In genomic region chr9:1879501-1879900, GRCh38 we compare ENCODE assay signal across 12 cellular contexts.
DNase-seq lines count a peak whose midpoint lies in the region; ATAC-seq, FAIRE-seq and TF ChIP-seq lines count a peak whose summit lies in the region.
"Had no signal": no experiment of that assay in that cellular context is flagged by ENCODE, and none has a peak within 500 bp of the region (broad histone marks: within the 10 kb centered on the region; RNA-seq: fewer than 3 reads in every experiment).

No MANE protein-coding gene starts in this region.

- H3K4me3 ChIP-seq in lower leg skin (ENCODE audit: low read depth, poor library complexity, severe bottlenecking): no peak overlapping the region
- H3K4me3 ChIP-seq: A549, left ventricle myocardium inferior had no signal

- POLR2A ChIA-PET in activated CD8-positive, alpha-beta T cell treated with anti-CD3 and anti-CD28 coated beads for 36 hours (lab: Charles Lee): interaction anchor here (0.6 to 1.0 kb wide), 2 partner anchors 44 to 133 kb away, joined by 3 to 5 read pairs; no protein-coding TSS in a partner anchor
- POLR2A ChIA-PET in activated CD8-positive, alpha-beta T cell treated with anti-CD3 and anti-CD28 coated beads, Interleukin-2, amount 10 ng/mL, durations not matched to agents 7 days and 5 days (lab: Charles Lee): no interaction called here

- peak; percentile 71 for ATAC-seq in activated CD8-positive, alpha-beta T cell treated with anti-CD3 and anti-CD28 coated beads for 36 hours
- no peak for ATAC-seq in activated CD8-positive, alpha-beta T cell treated with anti-CD3 and anti-CD28 coated beads, Interleukin-2, amount 10 ng/mL, durations not matched to agents 7 days and 5 days
- ATAC-seq in GM19467 (IDR thresholded peaks at IDR 0.05; ENCODE audit: unreplicated experiment) (peak; percentile 29), HG02973 (IDR thresholded peaks at IDR 0.05; ENCODE audit: unreplicated experiment) (peak; percentile 44)
- peak; percentile 73 to 75 for ATAC-seq in activated naive CD4-positive, alpha-beta T cell treated with anti-CD3 and anti-CD28 coated beads, Interleukin-2, amount 50 U/mL, for 72 hours
- ATAC-seq: A549 had no signal

- intact Hi-C loops in activated CD8-positive, alpha-beta T cell treated with anti-CD3 and anti-CD28 coated beads for 36 hours (cut with micrococcal nuclease): loop anchor here (5.0 kb wide), 2 partner anchors 63 to 138 kb away; partner anchors contain the start of gene SMARCA2
- intact Hi-C loops in lower leg skin (cut with DNase I; ENCODE audit: low total_unique reads): no loop called here

- TF ChIP-seq CTCF in activated CD8-positive, alpha-beta T cell treated with anti-CD3 and anti-CD28 coated beads for 36 hours (IDR thresholded peaks at IDR 0.05): no peak
- no peak for TF ChIP-seq CTCF in lower leg skin (IDR thresholded peaks at IDR 0.05)

- FAIRE-seq in H54 (lab: Jason Lieb, UNC): no peak
- FAIRE-seq: A549 had no signal

- H3K27me3 Mint-ChIP-seq in activated CD8-positive, alpha-beta T cell treated with anti-CD3 and anti-CD28 coated beads for 36 hours: peaks cover 11% of the 10 kb centered on the region
- no peaks in the 10 kb centered on the region for H3K27me3 Mint-ChIP-seq in activated CD8-positive, alpha-beta T cell treated with anti-CD3 and anti-CD28 coated beads, Interleukin-2, amount 10 ng/mL, durations not matched to agents 7 days and 5 days (ENCODE audit: low read depth)

- CTCF ChIA-PET in activated CD8-positive, alpha-beta T cell treated with anti-CD3 and anti-CD28 coated beads for 36 hours (lab: Charles Lee): interaction anchor here (1.1 to 1.7 kb wide), 3 partner anchors 10 to 135 kb away, joined by 3 to 5 read pairs (median 3); partner anchors contain the start of gene SMARCA2
- CTCF ChIA-PET in activated CD8-positive, alpha-beta T cell treated with anti-CD3 and anti-CD28 coated beads, Interleukin-2, amount 10 ng/mL, durations not matched to agents 7 days and 5 days (lab: Charles Lee): no interaction called here

- DNase-seq in activated CD8-positive, alpha-beta T cell treated with anti-CD3 and anti-CD28 coated beads for 36 hours: peak; percentile 65
- no peak for DNase-seq in activated CD8-positive, alpha-beta T cell treated with anti-CD3 and anti-CD28 coated beads, Interleukin-2, amount 10 ng/mL, durations not matched to agents 7 days and 5 days
- DNase-seq in activated naive CD4-positive, alpha-beta T cell treated with anti-CD3 and anti-CD28 coated beads, Interleukin-2, amount 50 U/mL, for 72 hours (ENCODE audit: low spot score in 2 of 2): peak in 1 of 2 donors; percentile 33
- no peak for DNase-seq in lower leg skin (ENCODE audit: low spot score in 2 of 2)
- DNase-seq in H54 (ENCODE audit: insufficient read length, low spot score): no peak
- no peak for DNase-seq in NCI-H1417 (lab: John Stamatoyannopoulos, UW)
- DNase-seq: dermis blood vessel endothelial cell, left ventricle myocardium inferior, T-helper 9 cell had no signal

- H3K36me3 Mint-ChIP-seq in activated CD8-positive, alpha-beta T cell treated with anti-CD3 and anti-CD28 coated beads for 36 hours (ENCODE audit: low read depth): no peaks in the 10 kb centered on the region
- H3K36me3 Mint-ChIP-seq in activated CD8-positive, alpha-beta T cell treated with anti-CD3 and anti-CD28 coated beads, Interleukin-2, amount 10 ng/mL, durations not matched to agents 7 days and 5 days (ENCODE audit: low read depth): no peaks in the 10 kb centered on the region
- peaks cover 0 to 10% of the 10 kb centered on the region in 2 donors for H3K36me3 Mint-ChIP-seq in activated naive CD4-positive, alpha-beta T cell treated with anti-CD3 and anti-CD28 coated beads, Interleukin-2, amount 50 U/mL, for 72 hours

- no peak for TF ChIP-seq POLR2A in lower leg skin (IDR thresholded peaks at IDR 0.05)
- no peak for TF ChIP-seq POLR2A in H54 (IDR thresholded peaks at IDR 0.05; ENCODE audit: low read depth, low read length)

- peaks cover 30% of the 10 kb centered on the region for H3K4me1 Mint-ChIP-seq in activated CD8-positive, alpha-beta T cell treated with anti-CD3 and anti-CD28 coated beads for 36 hours (ENCODE audit: low read depth)
- H3K4me1 Mint-ChIP-seq in activated CD8-positive, alpha-beta T cell treated with anti-CD3 and anti-CD28 coated beads, Interleukin-2, amount 10 ng/mL, durations not matched to agents 7 days and 5 days (ENCODE audit: low read depth): no peaks in the 10 kb centered on the region

- no peaks in the 10 kb centered on the region for H3K9me3 Mint-ChIP-seq in activated CD8-positive, alpha-beta T cell treated with anti-CD3 and anti-CD28 coated beads for 36 hours
- H3K9me3 Mint-ChIP-seq in activated CD8-positive, alpha-beta T cell treated with anti-CD3 and anti-CD28 coated beads, Interleukin-2, amount 10 ng/mL, durations not matched to agents 7 days and 5 days (ENCODE audit: insufficient read depth): no peaks in the 10 kb centered on the region
- H3K9me3 Mint-ChIP-seq in activated naive CD4-positive, alpha-beta T cell treated with anti-CD3 and anti-CD28 coated beads, Interleukin-2, amount 50 U/mL, for 72 hours: no peaks in the 10 kb centered on the region

- H3K27ac Mint-ChIP-seq in activated CD8-positive, alpha-beta T cell treated with anti-CD3 and anti-CD28 coated beads for 36 hours: no peak overlapping the region
- H3K27ac Mint-ChIP-seq in activated CD8-positive, alpha-beta T cell treated with anti-CD3 and anti-CD28 coated beads, Interleukin-2, amount 10 ng/mL, durations not matched to agents 7 days and 5 days: no peak overlapping the region
- H3K27ac Mint-ChIP-seq in activated naive CD4-positive, alpha-beta T cell treated with anti-CD3 and anti-CD28 coated beads, Interleukin-2, amount 50 U/mL, for 72 hours: no peak overlapping the region

- H3K4me3 Mint-ChIP-seq in activated CD8-positive, alpha-beta T cell treated with anti-CD3 and anti-CD28 coated beads for 36 hours: no peak overlapping the region
- H3K4me3 Mint-ChIP-seq in activated CD8-positive, alpha-beta T cell treated with anti-CD3 and anti-CD28 coated beads, Interleukin-2, amount 10 ng/mL, durations not matched to agents 7 days and 5 days: no peak overlapping the region

- 87 to 92% methylated on average over 4 of the region's 4 CpGs for WGBS in lower leg skin, 2 donors
